8 cellular contexts compared by ENCODE assay signal in genomic region chr5:132411382-132411925, GRCh38. TPM values are rescaled to one million over a fixed set of nuclear protein-coding genes. Genes with fewer than 3 reads are reported as not detected.
A peak's percentile ranks its signal among the peaks of the same experiment; 100 is the strongest.
DNase-seq lines count a peak whose midpoint lies in the region; ATAC-seq and TF ChIP-seq lines count a peak whose summit lies in the region.

No MANE protein-coding gene starts in this region.

- CTCF ChIA-PET in CD4-positive, alpha-beta memory T cell (lab: Charles Lee; ENCODE audit: partially characterized antibody), result interaction anchor here (0.7 to 9.6 kb wide), 20 partner anchors 9 to 89 kb away, joined by 3 to 141 read pairs (median 8); partner anchors contain the start of gene IRF1
- CTCF ChIA-PET in HCT116 (lab: Charles Lee), result interaction anchor here (1.1 to 2.0 kb wide), 3 partner anchors 23 to 90 kb away, joined by 3 to 7 read pairs (median 4); no protein-coding TSS in a partner anchor

- peak in 3 of 5 donors; percentile 34 to 44 (median 40) for DNase-seq in CD4-positive, alpha-beta memory T cell
- DNase-seq in HCT116 (ENCODE audit: low read depth, low spot score), result no peak
- DNase-seq in T-helper 2 cell treated with Interferon-gamma antibody and Interleukin-4, amounts not matched to agents 5 μg/mL and 100 μg/mL, for 36 hours (ENCODE audit: low spot score), result no peak
- no peak for DNase-seq in natural killer cell
- no peak for DNase-seq in NCI-H1436 (lab: John Stamatoyannopoulos, UW)
- DNase-seq in NCI-H446 (lab: John Stamatoyannopoulos, UW), result no peak
- no peak for DNase-seq in NCI-H524 (lab: John Stamatoyannopoulos, UW)

- H3K4me1 Mint-ChIP-seq in CD4-positive, alpha-beta memory T cell, result peaks cover 62 to 92% (median 74%) of the 10 kb centered on the region in 4 donors
- peaks cover 47% of the 10 kb centered on the region for H3K4me1 Mint-ChIP-seq in T-helper 2 cell treated with Interferon-gamma antibody and Interleukin-4, amounts not matched to agents 5 μg/mL and 100 μg/mL, for 36 hours (ENCODE audit: low read depth)
- peaks cover 86 to 88% of the 10 kb centered on the region in 2 donors for H3K4me1 Mint-ChIP-seq in natural killer cell

- no peak overlapping the region for H2AFZ ChIP-seq in HCT116 (ENCODE audit: low read depth, low read length, poor library complexity, severe bottlenecking)

- peak overlapping the region; percentile 86 to 95 for H3K4me3 ChIP-seq in CD4-positive, alpha-beta memory T cell (ENCODE audit: low read length in 2 of 2)
- peak overlapping the region; percentile 53 to 64 for H3K4me3 ChIP-seq in HCT116 (replicated peaks in 1 of 2; ENCODE audit: low read depth in 1 of 2, low read length in 2 of 2)
- peak overlapping the region; percentile 52 for H3K4me3 ChIP-seq in endocrine pancreas (ENCODE audit: control insufficient read depth, insufficient read depth, low read length)

- POLR2A ChIA-PET in CD4-positive, alpha-beta memory T cell (lab: Charles Lee; ENCODE audit: partially characterized antibody), result interaction anchor here (0.7 to 8.6 kb wide), 23 partner anchors 9 to 455 kb away, joined by 3 to 592 read pairs (median 12); partner anchors contain the start of genes CCNI2, GDF9, IRF1 and KIF3A
- POLR2A ChIA-PET in HCT116 (lab: Charles Lee), result interaction anchor here (0.7 to 2.1 kb wide), 4 partner anchors 15 to 86 kb away, joined by 3 to 10 read pairs (median 4); partner anchors contain the start of gene IRF1

- intact Hi-C loops in CD4-positive, alpha-beta memory T cell (cut with micrococcal nuclease), result loop anchor here (1.0 to 2.0 kb wide), 5 partner anchors 8 to 79 kb away; partner anchors contain the start of gene IRF1
- intact Hi-C loops in HCT116 (cut with micrococcal nuclease), result loop anchor here (2.0 kb wide), 1 partner anchor 23 kb away; no protein-coding TSS in a partner anchor
- intact Hi-C loops in natural killer cell (cut with micrococcal nuclease), result loop anchor here (1.0 to 2.0 kb wide), 2 partner anchors 8 to 15 kb away; no protein-coding TSS in a partner anchor

- H3K9ac ChIP-seq in HCT116 (ENCODE audit: low read length) (peak overlapping the region; percentile 76), endocrine pancreas (ENCODE audit: control insufficient read depth, insufficient read depth, low read length) (peak overlapping the region; percentile 50)

- peak overlapping the region; percentile 99 to 100 (median 99) for H3K27ac Mint-ChIP-seq in CD4-positive, alpha-beta memory T cell
- H3K27ac Mint-ChIP-seq in T-helper 2 cell treated with Interferon-gamma antibody and Interleukin-4, amounts not matched to agents 5 μg/mL and 100 μg/mL, for 36 hours, result peak overlapping the region; percentile 98
- peak overlapping the region; percentile 99 to 100 for H3K27ac Mint-ChIP-seq in natural killer cell

- peak overlapping the region; percentile 99 for H3K27ac ChIP-seq in CD4-positive, alpha-beta memory T cell (ENCODE audit: low read depth, low read length)
- H3K27ac ChIP-seq in HCT116 (ENCODE audit: low read depth, low read length), result peak overlapping the region; percentile 91

- H3K36me3 ChIP-seq in CD4-positive, alpha-beta memory T cell (ENCODE audit: insufficient read depth, low read length), result no peaks in the 10 kb centered on the region
- H3K36me3 ChIP-seq in HCT116 (ENCODE audit: control insufficient read depth in 1 of 2, insufficient read depth in 2 of 2, low read length in 2 of 2) (no peaks in the 10 kb centered on the region), endocrine pancreas (ENCODE audit: control insufficient read depth, insufficient read depth, low read length) (no peaks in the 10 kb centered on the region)

- no peak for TF ChIP-seq CTCF in HCT116 (IDR thresholded peaks at IDR 0.05 in 2 of 3, conservative IDR thresholded peaks at IDR 0.05 in 1 of 3; ENCODE audit: borderline replicate concordance in 1 of 3, insufficient read depth in 1 of 3, low read depth in 2 of 3, low read length in 2 of 3)
- TF ChIP-seq CTCF in natural killer cell (IDR thresholded peaks at IDR 0.05), result no peak

- H3K79me2 ChIP-seq in HCT116 (ENCODE audit: insufficient read depth, low read length), result no peaks in the 10 kb centered on the region

- RAD21 ChIA-PET in HCT116 (lab: Charles Lee; ENCODE audit: low non-redundant PET in 1 of 2, low total read pairs in 2 of 2, uncharacterized antibody in 2 of 2, unreplicated experiment in 2 of 2), result no interaction called here

- no peaks in the 10 kb centered on the region for H3K9me3 ChIP-seq in CD4-positive, alpha-beta memory T cell (ENCODE audit: control insufficient read depth in 1 of 2, low read length in 2 of 2)
- no peaks in the 10 kb centered on the region for H3K9me3 ChIP-seq in HCT116 (ENCODE audit: control insufficient read depth in 1 of 2, insufficient read depth in 1 of 2, low read depth in 1 of 2, low read length in 2 of 2)
- H3K9me3 ChIP-seq in endocrine pancreas (ENCODE audit: control insufficient read depth, low read length), result no peaks in the 10 kb centered on the region

- peaks cover 0 to 4% (median 0%) of the 10 kb centered on the region in 8 donors for H3K9me3 Mint-ChIP-seq in CD4-positive, alpha-beta memory T cell
- peaks cover 13% of the 10 kb centered on the region for H3K9me3 Mint-ChIP-seq in T-helper 2 cell treated with Interferon-gamma antibody and Interleukin-4, amounts not matched to agents 5 μg/mL and 100 μg/mL, for 36 hours
- no peaks in the 10 kb centered on the region for H3K9me3 Mint-ChIP-seq in natural killer cell

- no peak for TF ChIP-seq RAD21 in HCT116 (IDR thresholded peaks at IDR 0.05; ENCODE audit: low read depth)

- no peaks in the 10 kb centered on the region for H3K9me2 ChIP-seq in HCT116 (ENCODE audit: insufficient read depth)

- TF ChIP-seq POLR2A in HCT116 (IDR thresholded peaks at IDR 0.05; ENCODE audit: borderline replicate concordance, extremely low read depth, insufficient read depth, insufficient read length), result no peak

- no peaks in the 10 kb centered on the region for H3K27me3 Mint-ChIP-seq in CD4-positive, alpha-beta memory T cell
- H3K27me3 Mint-ChIP-seq in T-helper 2 cell treated with Interferon-gamma antibody and Interleukin-4, amounts not matched to agents 5 μg/mL and 100 μg/mL, for 36 hours (ENCODE audit: low read depth), result no peaks in the 10 kb centered on the region
- H3K27me3 Mint-ChIP-seq in natural killer cell (ENCODE audit: low read depth in 2 of 2), result no peaks in the 10 kb centered on the region

- H4K20me1 ChIP-seq in HCT116 (ENCODE audit: insufficient read depth), result no peaks in the 10 kb centered on the region

- ATAC-seq in HCT116 (peak; percentile 23), natural killer cell (peak in 1 of 3 donors; percentile 4)

- H3K4me1 ChIP-seq in CD4-positive, alpha-beta memory T cell (ENCODE audit: insufficient read depth, low read length), result peaks cover 78% of the 10 kb centered on the region
- peaks cover 34 to 71% of the 10 kb centered on the region in 2 experiments for H3K4me1 ChIP-seq in HCT116 (ENCODE audit: control insufficient read depth in 1 of 2, insufficient read depth in 2 of 2, low read length in 2 of 2)
- peaks cover 12% of the 10 kb centered on the region for H3K4me1 ChIP-seq in endocrine pancreas (ENCODE audit: control insufficient read depth, insufficient read depth, low read length)

- H3K36me3 Mint-ChIP-seq in CD4-positive, alpha-beta memory T cell, result peaks cover 7 to 34% of the 10 kb centered on the region in 2 donors
- H3K36me3 Mint-ChIP-seq in T-helper 2 cell treated with Interferon-gamma antibody and Interleukin-4, amounts not matched to agents 5 μg/mL and 100 μg/mL, for 36 hours (ENCODE audit: low read depth), result peaks cover 59% of the 10 kb centered on the region
- H3K36me3 Mint-ChIP-seq in natural killer cell, result peaks cover 8% of the 10 kb centered on the region

- H3K4me3 Mint-ChIP-seq in CD4-positive, alpha-beta memory T cell, result peak overlapping the region; percentile 91 to 99 (median 99)
- H3K4me3 Mint-ChIP-seq in T-helper 2 cell treated with Interferon-gamma antibody and Interleukin-4, amounts not matched to agents 5 μg/mL and 100 μg/mL, for 36 hours, result peak overlapping the region; percentile 97
- H3K4me3 Mint-ChIP-seq in natural killer cell, result peak overlapping the region; percentile 98

- peak overlapping the region; percentile 87 for H3K4me2 ChIP-seq in HCT116 (ENCODE audit: low read length)

- H3K27me3 ChIP-seq in CD4-positive, alpha-beta memory T cell (ENCODE audit: insufficient read depth, low read length), result no peaks in the 10 kb centered on the region
- H3K27me3 ChIP-seq in HCT116 (ENCODE audit: insufficient read depth, low read length) (no peaks in the 10 kb centered on the region), endocrine pancreas (ENCODE audit: control insufficient read depth, insufficient read depth, low read length) (no peaks in the 10 kb centered on the region)

- BruUV-seq in HCT116 (replicated peaks; lab: Mats Ljungman, UMichigan), result no TSS peak

TF ChIP-seq in HCT116, 20 proteins besides CTCF, POLR2A, EP300 and RAD21 (continues in another document):
- TF ChIP-seq POLR2AphosphoS5 (IDR thresholded peaks at IDR 0.05; ENCODE audit: low read depth, low read length) (no peak), FOSL1 (IDR thresholded peaks at IDR 0.05; ENCODE audit: low read depth) (no peak), REST (IDR thresholded peaks at IDR 0.05; ENCODE audit: low read depth) (no peak), CBX3 (IDR thresholded peaks at IDR 0.05; ENCODE audit: low read depth) (no peak)

RNA-seq across cellular contexts. Expression of gene SLC22A5, which starts 41.9 kb away (rescaled TPM):
- total RNA-seq in CD4-positive, alpha-beta memory T cell, result 1 to 10 TPM; 8.9 to 10.0 TPM
- polyA plus RNA-seq in CD4-positive, alpha-beta memory T cell, result 1 to 10 TPM; 1.9 to 2.9 TPM
- total RNA-seq in HCT116 (2021; ENCODE audit: unreplicated experiment) (9.9 TPM), natural killer cell (1 to 10 TPM; 1.6 to 5.0 (median 3.9) TPM)
- 6.8 and 9.1 TPM in 2 replicates for polyA plus RNA-seq in HCT116 (2012)

Comparison
In these comparisons a context has a peak if more than half of its experiments do, and no peak if none do; other contexts are left out.
1. DNase-seq: peak in CD4-positive, alpha-beta memory T cell (3 of 5); none in HCT116 (single experiment), T-helper 2 cell treated with Interferon-gamma antibody and Interleukin-4, amounts not matched to agents 5 μg/mL and 100 μg/mL, for 36 hours (single experiment), natural killer cell (single experiment), NCI-H1436 (single experiment), NCI-H446 (0 of 2) and NCI-H524 (0 of 2).
2. Peak in every context shown above with its lines, with median percentiles within 50 percentile points of each other: H3K4me3 ChIP-seq, H3K27ac Mint-ChIP-seq and H3K4me3 Mint-ChIP-seq.